In the genomic region with DNA sequence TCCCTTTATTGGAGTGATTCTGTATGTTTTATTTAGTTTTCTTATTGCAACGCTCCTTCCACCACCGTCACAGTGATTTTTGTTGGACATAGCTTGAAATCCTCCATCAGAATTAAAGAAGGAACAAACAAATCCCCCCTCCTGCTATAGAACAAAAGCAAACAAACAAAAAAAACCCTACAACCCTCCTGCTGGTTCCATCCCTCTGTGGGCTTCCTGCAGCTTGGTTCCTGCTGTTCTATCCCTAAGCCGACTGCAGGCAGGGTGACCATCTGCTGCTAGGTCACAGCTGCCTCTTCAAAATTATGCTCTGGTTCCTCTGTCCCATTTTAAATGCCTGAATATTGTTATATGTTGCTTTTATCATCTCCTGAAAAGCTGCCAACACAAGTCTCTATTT, we compare ENCODE assay signal across 15 cellular contexts.
DNase-seq lines count a peak whose midpoint lies in the region; ATAC-seq and TF ChIP-seq lines count a peak whose summit lies in the region.
"Had no signal": no experiment of that assay in that cellular context is flagged by ENCODE, and none has a peak within 500 bp of the region (broad histone marks: within the 10 kb centered on the region; RNA-seq: fewer than 3 reads in every experiment).

No MANE protein-coding gene starts in this region.

- H3K27me3 ChIP-seq in H7 (ENCODE audit: control insufficient read depth, insufficient read depth, low read length) = no peaks in the 10 kb centered on the region
- H3K27me3 ChIP-seq in WERI-Rb-1 (ENCODE audit: insufficient read depth, low read depth, severe bottlenecking) = peaks cover 52% of the 10 kb centered on the region

- intact Hi-C loops in head of caudate nucleus (cut with DNase I) = no loop called here

- TF ChIP-seq CTCF in WERI-Rb-1 (IDR thresholded peaks at IDR 0.05; ENCODE audit: low read depth, low read length) = no peak

- H3K27ac ChIP-seq in WERI-Rb-1 = no peak overlapping the region
- H3K27ac ChIP-seq: C4-2B had no signal

- no peak overlapping the region for H3K4me3 ChIP-seq in H7 (ENCODE audit: insufficient read depth, low read depth, low read length)
- H3K4me3 ChIP-seq in WERI-Rb-1 (ENCODE audit: low read depth, low read length) = no peak overlapping the region
- H3K4me3 ChIP-seq: HAP-1 had no signal

- ATAC-seq in HG03280 (IDR thresholded peaks at IDR 0.05; ENCODE audit: unreplicated experiment) = no peak
- ATAC-seq: Right ventricle myocardium inferior had no signal

- no peaks in the 10 kb centered on the region for H3K36me3 ChIP-seq in H7 (replicated peaks; ENCODE audit: control insufficient read depth, insufficient read depth, low read length)
- no peaks in the 10 kb centered on the region for H3K36me3 ChIP-seq in WERI-Rb-1
- H3K36me3 ChIP-seq: HAP-1 had no signal

- no peaks in the 10 kb centered on the region for H3K9me3 ChIP-seq in WERI-Rb-1 (ENCODE audit: severe bottlenecking)
- H3K9me3 ChIP-seq: HAP-1 had no signal

- DNase-seq in D341Med (ENCODE audit: low spot score) (peak; percentile 28), H7 (peak; percentile 71), WERI-Rb-1 (peak; percentile 17), iPS-NIHi7 (ENCODE audit: extremely low spot score) (peak; percentile 44), head of caudate nucleus (no peak)
- no peak for DNase-seq in activated naive CD4-positive, alpha-beta T cell treated with Interleukin-2 at 50 U/mL for 16 hours
- DNase-seq: DMS53, KG1, NCI-H1417 treated with DMSO at 0.1 percent for 48 hours, NCI-H2029 treated with DMSO at 0.1 percent for 48 hours, NCI-H526 treated with DMSO at 0.1 percent for 48 hours had no signal

Comparison
In these comparisons a context has a peak if more than half of its experiments do, and no peak if none do; other contexts are left out.
1. DNase-seq: peak in D341Med (single experiment), H7 (single experiment), WERI-Rb-1 (single experiment) and iPS-NIHi7 (single experiment); none in head of caudate nucleus (0 of 42) and activated naive CD4-positive, alpha-beta T cell treated with Interleukin-2 at 50 U/mL for 16 hours (single experiment).